ENCODE assay signal across 8 cellular contexts in genomic region chr12:62435337-62436163, GRCh38. TPM values are rescaled to one million over a fixed set of nuclear protein-coding genes. Genes with fewer than 3 reads are reported as not detected.
DNase-seq lines count a peak whose midpoint lies in the region; ATAC-seq and TF ChIP-seq lines count a peak whose summit lies in the region.

No MANE protein-coding gene starts in this region.

- TF ChIP-seq CTCF in DND-41 (IDR thresholded peaks at IDR 0.05; ENCODE audit: borderline replicate concordance, extremely low read depth, low read length, poor library complexity, severe bottlenecking) (no peak), SU-DHL-6 (IDR thresholded peaks at IDR 0.05; ENCODE audit: insufficient read depth, low read length, poor library complexity, severe bottlenecking) (no peak), breast epithelium (IDR thresholded peaks at IDR 0.05) (peak in 1 of 3 donors; percentile 17)

- H3K27me3 ChIP-seq in DND-41 (ENCODE audit: insufficient read depth, low read length, poor library complexity) (peaks cover 2% of the 10 kb centered on the region), HUES64 (ENCODE audit: insufficient read depth, low read length) (peaks cover 59% of the 10 kb centered on the region), SU-DHL-6 (ENCODE audit: low read length) (no peaks in the 10 kb centered on the region), breast epithelium (no peaks in the 10 kb centered on the region), iPS-20b (ENCODE audit: insufficient read depth, low read length) (peaks cover 59% of the 10 kb centered on the region)

- no peaks in the 10 kb centered on the region for H3K9me3 ChIP-seq in DND-41 (ENCODE audit: insufficient read depth, low read length, severe bottlenecking)
- H3K9me3 ChIP-seq in HUES64 (ENCODE audit: insufficient read depth, low read depth, low read length): no peaks in the 10 kb centered on the region
- no peaks in the 10 kb centered on the region for H3K9me3 ChIP-seq in SU-DHL-6 (ENCODE audit: insufficient read depth, low read length)
- no peaks in the 10 kb centered on the region for H3K9me3 ChIP-seq in breast epithelium
- no peaks in the 10 kb centered on the region; the same call in 1 of the 2 replicates for H3K9me3 ChIP-seq in iPS-20b (ENCODE audit: insufficient read depth, low read depth, low read length)

- no peaks in the 10 kb centered on the region for H3K4me1 ChIP-seq in DND-41 (ENCODE audit: insufficient read depth, low read length)
- H3K4me1 ChIP-seq in HUES64 (ENCODE audit: insufficient read depth, low read length): no peaks in the 10 kb centered on the region; the same call in 1 of the 2 replicates
- H3K4me1 ChIP-seq in breast epithelium: no peaks in the 10 kb centered on the region
- H3K4me1 ChIP-seq in iPS-20b (ENCODE audit: insufficient read depth, low read length): no peaks in the 10 kb centered on the region

- H3K9me2 ChIP-seq in SU-DHL-6 (replicated peaks; ENCODE audit: insufficient read depth, low read length): no peaks in the 10 kb centered on the region

- H3K9ac ChIP-seq in DND-41 (ENCODE audit: low read depth, low read length) (no peak overlapping the region), HUES64 (ENCODE audit: low read depth, low read length) (peak overlapping the region; percentile 30; the same call in 1 of the 2 replicates), SU-DHL-6 (ENCODE audit: low read length) (no peak overlapping the region), iPS-20b (ENCODE audit: low read depth, low read length) (no peak overlapping the region)

- H3K79me2 ChIP-seq in DND-41 (ENCODE audit: insufficient read depth, low read length) (no peaks in the 10 kb centered on the region), SU-DHL-6 (ENCODE audit: insufficient read depth, low read length) (no peaks in the 10 kb centered on the region)

- H3K36me3 ChIP-seq in DND-41 (ENCODE audit: insufficient read depth, low read length) (no peaks in the 10 kb centered on the region), HUES64 (ENCODE audit: insufficient read depth, low read length) (no peaks in the 10 kb centered on the region), SU-DHL-6 (ENCODE audit: low read length) (no peaks in the 10 kb centered on the region), breast epithelium (no peaks in the 10 kb centered on the region), iPS-20b (ENCODE audit: insufficient read depth, low read depth, low read length) (no peaks in the 10 kb centered on the region)

- no peaks in the 10 kb centered on the region for H3F3A ChIP-seq in SU-DHL-6 (ENCODE audit: insufficient read depth)

- 0 out of 2 replicates have a peak overlapping the region, but pooled peaks have one; percentile 2 for H2AFZ ChIP-seq in DND-41 (ENCODE audit: low read depth, low read length)
- H2AFZ ChIP-seq in SU-DHL-6 (ENCODE audit: low read depth, low read length, severe bottlenecking): peak overlapping the region; percentile 9

- H3K27ac ChIP-seq in DND-41 (ENCODE audit: low read length): no peak overlapping the region
- no peak overlapping the region for H3K27ac ChIP-seq in HUES64 (ENCODE audit: low read depth, low read length)
- no peak overlapping the region for H3K27ac ChIP-seq in SU-DHL-6 (ENCODE audit: low read depth, low read length)
- H3K27ac ChIP-seq in breast epithelium: no peak overlapping the region
- H3K27ac ChIP-seq in iPS-20b (ENCODE audit: low read length): no peak overlapping the region

- no peak for DNase-seq in DND-41
- no peak for DNase-seq in breast epithelium (ENCODE audit: low spot score in 2 of 2)
- DNase-seq in sciatic nerve (ENCODE audit: low spot score): peak; percentile 65
- DNase-seq in cortex of kidney (lab: John Stamatoyannopoulos, UW): no peak

- ATAC-seq in DND-41 (ENCODE audit: insufficient read depth, low read depth) (no peak), GM21515 (IDR thresholded peaks at IDR 0.05; ENCODE audit: unreplicated experiment) (peak; percentile 82), sciatic nerve (peak; percentile 80)

- no peak overlapping the region for H3K4me3 ChIP-seq in DND-41 (ENCODE audit: low read depth in 1 of 2, low read length in 2 of 2)
- H3K4me3 ChIP-seq in HUES64 (ENCODE audit: low read length): peak overlapping the region; percentile 66
- H3K4me3 ChIP-seq in SU-DHL-6 (ENCODE audit: insufficient read depth, low read length, poor library complexity, severe bottlenecking): no peak overlapping the region
- H3K4me3 ChIP-seq in breast epithelium: peak overlapping the region; percentile 40 to 66 (median 53)
- peak overlapping the region; percentile 81 for H3K4me3 ChIP-seq in iPS-20b (ENCODE audit: low read length)

- H3K4me2 ChIP-seq in DND-41 (ENCODE audit: insufficient read depth, low read length): no peak overlapping the region
- H3K4me2 ChIP-seq in SU-DHL-6 (ENCODE audit: low read depth, low read length, poor library complexity, severe bottlenecking): peak overlapping the region; percentile 13

- intact Hi-C loops in breast epithelium (cut with DNase I; ENCODE audit: low total_unique reads) (no loop called here), sciatic nerve (cut with DNase I) (loop anchor here (10.0 kb wide), 1 partner anchor 369 kb away; no protein-coding TSS in a partner anchor)

- TF ChIP-seq POLR2A in breast epithelium (IDR thresholded peaks at IDR 0.05): no peak

- WGBS in HUES64: 4% methylated on average over 28 of the region's 28 CpGs

- H4K20me1 ChIP-seq in DND-41 (ENCODE audit: insufficient read depth, low read length) (no peaks in the 10 kb centered on the region), SU-DHL-6 (ENCODE audit: low read depth, low read length) (no peaks in the 10 kb centered on the region)

RNA-seq across cellular contexts. Expression of gene MON2, which starts 31.1 kb away (rescaled TPM):
- polyA plus RNA-seq in HUES64 (2013, experiment 1 of 2): 10.8 TPM
- 11.7 TPM for polyA plus RNA-seq in HUES64 (2013, experiment 2 of 2)
- total RNA-seq in breast epithelium (100 to 1,000 TPM in 2 of 3 donors, 10 to 100 TPM in 1; 85.0 to 162 (median 123) TPM), sciatic nerve (101 TPM)

Comparison
In these comparisons a context has a peak if more than half of its experiments do, and no peak if none do; other contexts are left out.
1. H3K4me3 ChIP-seq: peak in HUES64 (single experiment), breast epithelium (3 of 3) and iPS-20b (single experiment); none in DND-41 (0 of 2) and SU-DHL-6 (single experiment).